In the genomic region with DNA sequence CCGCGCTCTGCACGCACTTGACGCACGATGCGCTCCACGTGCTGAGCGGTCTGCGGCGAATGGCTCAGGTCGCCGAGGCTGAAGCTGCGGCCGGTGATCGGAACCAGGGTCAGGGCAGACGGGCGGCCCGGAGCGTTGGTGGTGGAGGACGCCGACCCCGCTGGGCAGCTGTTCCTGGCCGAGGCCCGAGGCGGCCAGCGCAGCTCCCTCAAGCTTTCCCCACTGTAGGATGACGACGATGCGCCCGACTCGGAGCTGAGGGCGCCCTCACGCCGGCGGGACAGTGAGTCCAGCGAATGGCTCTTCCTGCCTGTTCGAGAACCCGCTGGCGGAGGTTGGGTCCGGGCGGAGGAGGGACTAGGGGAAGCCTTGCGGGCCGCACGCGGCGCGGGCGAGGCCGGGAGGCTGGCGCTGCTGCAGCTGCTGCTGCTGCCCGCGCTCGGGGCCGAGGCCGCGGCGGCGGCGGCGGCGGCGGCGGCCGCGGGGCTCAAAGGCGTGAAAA, we compare ENCODE assay signal across 13 cellular contexts. TPM values are rescaled to one million over a fixed set of nuclear protein-coding genes. Genes with fewer than 3 reads are reported as not detected.
A peak's percentile ranks its signal among the peaks of the same experiment; 100 is the strongest.
DNase-seq lines count a peak whose midpoint lies in the region; ATAC-seq, FAIRE-seq and TF ChIP-seq lines count a peak whose summit lies in the region.
"Had no signal": no experiment of that assay in that cellular context is flagged by ENCODE, and none has a peak within 500 bp of the region (broad histone marks: within the 10 kb centered on the region; RNA-seq: fewer than 3 reads in every experiment).

No MANE protein-coding gene starts in this region.

- H4K20me1 ChIP-seq in PC-3 (ENCODE audit: low read length): no peaks in the 10 kb centered on the region

- peaks cover 71% of the 10 kb centered on the region for H3K27me3 Mint-ChIP-seq in activated CD4-positive, alpha-beta T cell treated with anti-CD3 and anti-CD28 coated beads, Interleukin-2, amount 10 ng/mL, durations not matched to agents 7 days and 5 days

- no TSS peak for BruUV-seq in PC-3 (replicated peaks; lab: Mats Ljungman, UMichigan)

- ATAC-seq in PC-3: no peak
- no peak for ATAC-seq in GM21717 (IDR thresholded peaks at IDR 0.05; ENCODE audit: unreplicated experiment)

- no peaks in the 10 kb centered on the region for H3K9me2 ChIP-seq in PC-3 (replicated peaks; ENCODE audit: low read length)

- peak overlapping the region; percentile 38 for H3K4me3 Mint-ChIP-seq in activated CD4-positive, alpha-beta T cell treated with anti-CD3 and anti-CD28 coated beads, Interleukin-2, amount 10 ng/mL, durations not matched to agents 7 days and 5 days

- peaks cover 14% of the 10 kb centered on the region for H3K4me1 Mint-ChIP-seq in activated CD4-positive, alpha-beta T cell treated with anti-CD3 and anti-CD28 coated beads, Interleukin-2, amount 10 ng/mL, durations not matched to agents 7 days and 5 days

- no peak for FAIRE-seq in GM19239 (lab: Jason Lieb, UNC)

- intact Hi-C loops in PC-3 (cut with micrococcal nuclease): loop anchor here (5.0 kb wide), 1 partner anchor 175 kb away; a partner anchor contains a TSS
- intact Hi-C loops in stomach (cut with DNase I; ENCODE audit: low total_unique reads): no loop called here
- intact Hi-C loops in thyroid gland (cut with DNase I): no loop called here

- peaks cover 2% of the 10 kb centered on the region for H3K36me3 Mint-ChIP-seq in activated CD4-positive, alpha-beta T cell treated with anti-CD3 and anti-CD28 coated beads, Interleukin-2, amount 10 ng/mL, durations not matched to agents 7 days and 5 days (ENCODE audit: low read depth)

- no peaks in the 10 kb centered on the region for H3K79me2 ChIP-seq in PC-3 (ENCODE audit: low read length)

- no peak overlapping the region for H3K27ac Mint-ChIP-seq in activated CD4-positive, alpha-beta T cell treated with anti-CD3 and anti-CD28 coated beads, Interleukin-2, amount 10 ng/mL, durations not matched to agents 7 days and 5 days
- H3K27ac Mint-ChIP-seq: activated T-helper 2 cell treated with anti-CD3 and anti-CD28 coated beads, Interferon-gamma antibody, Interleukin-2, Interleukin-4, amounts not matched to agents 10 μg/mL and 5 μg/mL and 100 μg/mL, durations not matched to agents 14 hours and 24 hours and 36 hours; endodermal cell had no signal

- POLR2A ChIA-PET in activated CD4-positive, alpha-beta T cell treated with anti-CD3 and anti-CD28 coated beads, Interleukin-2, amount 10 ng/mL, durations not matched to agents 7 days and 5 days (lab: Charles Lee): no interaction called here
- POLR2A ChIA-PET in PC-3 (lab: Charles Lee; ENCODE audit: unreplicated experiment): no interaction called here

- no peaks in the 10 kb centered on the region for H3K36me3 ChIP-seq in PC-3 (ENCODE audit: low read depth, low read length)
- H3K36me3 ChIP-seq in iPS DF 6.9 (ENCODE audit: control insufficient read depth, insufficient read depth, low read length): no peaks in the 10 kb centered on the region; the same call in 1 of the 2 replicates
- H3K36me3 ChIP-seq in stomach: no peaks in the 10 kb centered on the region
- no peaks in the 10 kb centered on the region for H3K36me3 ChIP-seq in thyroid gland
- H3K36me3 ChIP-seq: neutrophil had no signal

- H3K9ac ChIP-seq in PC-3 (ENCODE audit: low read length): no peak overlapping the region

- H2AFZ ChIP-seq in PC-3 (ENCODE audit: low read length): no peak overlapping the region

- TF ChIP-seq CTCF in PC-3 (conservative IDR thresholded peaks at IDR 0.05; ENCODE audit: low read depth, low read length): no peak
- TF ChIP-seq CTCF in stomach (IDR thresholded peaks at IDR 0.05): no peak
- no peak for TF ChIP-seq CTCF in thyroid gland (IDR thresholded peaks at IDR 0.05)

- H3K9me3 ChIP-seq in PC-3 (ENCODE audit: low read length) (no peaks in the 10 kb centered on the region), iPS DF 6.9 (ENCODE audit: control insufficient read depth, insufficient read depth, low read length) (no peaks in the 10 kb centered on the region), stomach (no peaks in the 10 kb centered on the region), thyroid gland (no peaks in the 10 kb centered on the region)
- H3K9me3 ChIP-seq: neutrophil had no signal

- H3K27ac ChIP-seq in PC-3 (ENCODE audit: low read length) (no peak overlapping the region), iPS DF 6.9 (ENCODE audit: low read length) (no peak overlapping the region), stomach (no peak overlapping the region), thyroid gland (no peak overlapping the region)
- H3K27ac ChIP-seq: neutrophil had no signal

- H3F3A ChIP-seq in PC-3 (ENCODE audit: low read length, unreplicated experiment): no peaks in the 10 kb centered on the region

- H3K27me3 ChIP-seq in PC-3 (ENCODE audit: low read length) (peaks cover 71% of the 10 kb centered on the region), iPS DF 6.9 (ENCODE audit: control insufficient read depth, insufficient read depth, low read length) (peaks cover 35% of the 10 kb centered on the region), stomach (peaks cover 17 to 99% (median 66%) of the 10 kb centered on the region in 3 donors), thyroid gland (peaks cover 19% of the 10 kb centered on the region)

- TF ChIP-seq EP300 in stomach (IDR thresholded peaks at IDR 0.05): no peak

- CTCF ChIA-PET in activated CD4-positive, alpha-beta T cell treated with anti-CD3 and anti-CD28 coated beads, Interleukin-2, amount 10 ng/mL, durations not matched to agents 7 days and 5 days (lab: Charles Lee): no interaction called here
- CTCF ChIA-PET in PC-3 (lab: Charles Lee): interaction anchor here (2.2 kb wide), 1 partner anchor 37 kb away, joined by 8 read pairs; no protein-coding TSS in a partner anchor

- H3K4me1 ChIP-seq in PC-3 (ENCODE audit: insufficient read depth, low read length) (peaks cover 6% of the 10 kb centered on the region; the same call in 1 of the 2 replicates), iPS DF 6.9 (ENCODE audit: control insufficient read depth, insufficient read depth, low read length) (peaks cover 3% of the 10 kb centered on the region; the same call in 1 of the 2 replicates), stomach (peaks cover 34 to 40% (median 36%) of the 10 kb centered on the region in 4 donors), thyroid gland (peaks cover 15 to 30% of the 10 kb centered on the region in 2 donors)

- no peaks in the 10 kb centered on the region for H3K9me3 Mint-ChIP-seq in activated CD4-positive, alpha-beta T cell treated with anti-CD3 and anti-CD28 coated beads, Interleukin-2, amount 10 ng/mL, durations not matched to agents 7 days and 5 days
- H3K9me3 Mint-ChIP-seq: activated T-helper 2 cell treated with anti-CD3 and anti-CD28 coated beads, Interferon-gamma antibody, Interleukin-2, Interleukin-4, amounts not matched to agents 10 μg/mL and 5 μg/mL and 100 μg/mL, durations not matched to agents 14 hours and 24 hours and 36 hours had no signal

- no peak for DNase-seq in activated CD4-positive, alpha-beta T cell treated with anti-CD3 and anti-CD28 coated beads, Interleukin-2, amount 10 ng/mL, durations not matched to agents 7 days and 5 days
- DNase-seq in activated CD4-positive, alpha-beta T cell treated with anti-CD3 and anti-CD28 coated beads, Interleukin-2, amount 50 U/mL, for 48 hours: no peak
- no peak for DNase-seq in PC-3
- DNase-seq in iPS DF 6.9 (ENCODE audit: low read depth, low spot score): no peak
- no peak for DNase-seq in stomach
- DNase-seq in thyroid gland: no peak
- no peak for DNase-seq in GM19239 (ENCODE audit: insufficient read length, low spot score)
- DNase-seq: HCEC 1CT, NCI-H1092 had no signal

- TF ChIP-seq POLR2A in stomach (IDR thresholded peaks at IDR 0.05) (no peak), thyroid gland (IDR thresholded peaks at IDR 0.05) (no peak)

- H3K4me3 ChIP-seq in PC-3 (ENCODE audit: low read length) (no peak overlapping the region), iPS DF 6.9 (ENCODE audit: low read length) (peak overlapping the region; percentile 17; the same call in 1 of the 2 replicates), stomach (peak overlapping the region; percentile 40 to 62 (median 46)), thyroid gland (replicated peaks in 1 of 3) (peak overlapping the region in 1 of 3 donors; percentile 34)

- WGBS in iPS DF 6.9 (ENCODE audit: insufficient coverage, insufficient read length): no CpG with 5 or more reads among the region's 66 CpGs
- 21 to 62% (median 36%) methylated on average over 25 to 66 of the region's 66 CpGs for WGBS in stomach, 5 donors
- WGBS in thyroid gland, 2 donors: no CpG with 5 or more reads among the region's 66 CpGs

- H3K4me2 ChIP-seq in PC-3 (ENCODE audit: low read length): peak overlapping the region; percentile 79

RNA-seq across cellular contexts. Expression of a gene that starts 2.0 kb away (rescaled TPM):
- not detected for total RNA-seq in activated CD4-positive, alpha-beta T cell treated with anti-CD3 and anti-CD28 coated beads, Interleukin-2, amount 10 ng/mL, durations not matched to agents 7 days and 5 days
- total RNA-seq in PC-3 (2014; rRNA removed): not detected in 2 replicates
- under 1 TPM in 1 of 5 donors, not detected in 4; 0.18 TPM for total RNA-seq in stomach
- polyA plus RNA-seq in stomach: under 1 TPM in 2 of 3 donors, not detected in 1; 0.03 to 0.25 TPM
- not detected for total RNA-seq in thyroid gland
- total RNA-seq: activated T-helper 2 cell treated with anti-CD3 and anti-CD28 coated beads, Interferon-gamma antibody, Interleukin-2, Interleukin-4, amounts not matched to agents 10 μg/mL and 5 μg/mL and 100 μg/mL, durations not matched to agents 14 hours and 24 hours and 36 hours had no signal

RNA-seq across cellular contexts. Expression of a gene that starts 38.7 kb away (rescaled TPM):
- total RNA-seq in activated CD4-positive, alpha-beta T cell treated with anti-CD3 and anti-CD28 coated beads, Interleukin-2, amount 10 ng/mL, durations not matched to agents 7 days and 5 days: 10 to 100 TPM; 42.6 to 45.0 TPM
- 6.1 and 9.3 TPM in 2 replicates for total RNA-seq in PC-3 (2014; rRNA removed)
- total RNA-seq in stomach: 10 to 100 TPM; 23.7 to 39.0 (median 31.9) TPM
- 10 to 100 TPM in 1 of 3 donors, 1 to 10 TPM in 2; 4.9 to 10.3 (median 7.0) TPM for polyA plus RNA-seq in stomach
- total RNA-seq in thyroid gland: 10 to 100 TPM; 37.5 to 70.4 (median 44.5) TPM
